Comparison of ENCODE assay signal across 2 cellular contexts in the genomic region with DNA sequence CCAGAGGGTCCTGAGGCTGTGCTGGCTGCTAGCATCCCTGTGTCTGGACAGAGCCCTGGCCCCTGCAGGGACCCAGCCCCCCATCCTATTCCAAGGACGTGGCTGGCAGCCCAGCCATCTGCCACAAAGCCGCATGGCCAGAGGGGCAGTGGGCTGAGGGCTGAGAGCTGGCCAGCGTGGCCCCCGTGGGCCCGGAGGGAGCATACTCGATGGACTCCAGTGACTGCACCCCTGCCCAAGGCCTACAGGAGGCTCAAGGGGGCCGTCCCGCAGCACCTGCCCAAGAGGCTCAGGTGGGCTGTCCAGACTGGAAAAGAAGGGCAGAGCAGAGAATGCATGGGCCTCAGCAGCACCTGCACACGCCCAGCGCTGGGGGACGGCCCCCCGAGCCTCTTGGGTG.
TF ChIP-seq lines count a peak whose summit lies in the region.

No MANE protein-coding gene starts in this region.

TF ChIP-seq in SK-N-SH, 30 proteins besides CTCF, POLR2A, EP300 and RAD21 (continued from another document):
- TF ChIP-seq IRF3 (IDR thresholded peaks at IDR 0.05; ENCODE audit: low read depth, low read length) (no peak), TEAD4 (IDR thresholded peaks at IDR 0.05; ENCODE audit: borderline replicate concordance, insufficient read depth) (no peak), GATA2 (CRISPR knock-in tag; IDR thresholded peaks at IDR 0.05) (no peak), RFX5 (IDR thresholded peaks at IDR 0.05; ENCODE audit: low read length) (no peak), MXI1 (IDR thresholded peaks at IDR 0.05; ENCODE audit: low read depth, low read length) (no peak)

TF ChIP-seq in SK-N-SH treated with all-trans-retinoic acid at 6 μM for 48 hours, 23 proteins besides CTCF, POLR2A, EP300 and RAD21 (continued from another document):
- no peak for TF ChIP-seq CREB5 (CRISPR knock-in tag; IDR thresholded peaks at IDR 0.05; ENCODE audit: low read depth)
- no peak for TF ChIP-seq PPARA (CRISPR knock-in tag; IDR thresholded peaks at IDR 0.05; ENCODE audit: borderline replicate concordance)
- TF ChIP-seq ZNF565 (CRISPR knock-in tag; conservative IDR thresholded peaks at IDR 0.05; ENCODE audit: low read depth): no peak
- TF ChIP-seq OSR1 (CRISPR knock-in tag; IDR thresholded peaks at IDR 0.05): no peak
- TF ChIP-seq RARB (CRISPR knock-in tag; IDR thresholded peaks at IDR 0.05): no peak
- TF ChIP-seq, protein P1, sequence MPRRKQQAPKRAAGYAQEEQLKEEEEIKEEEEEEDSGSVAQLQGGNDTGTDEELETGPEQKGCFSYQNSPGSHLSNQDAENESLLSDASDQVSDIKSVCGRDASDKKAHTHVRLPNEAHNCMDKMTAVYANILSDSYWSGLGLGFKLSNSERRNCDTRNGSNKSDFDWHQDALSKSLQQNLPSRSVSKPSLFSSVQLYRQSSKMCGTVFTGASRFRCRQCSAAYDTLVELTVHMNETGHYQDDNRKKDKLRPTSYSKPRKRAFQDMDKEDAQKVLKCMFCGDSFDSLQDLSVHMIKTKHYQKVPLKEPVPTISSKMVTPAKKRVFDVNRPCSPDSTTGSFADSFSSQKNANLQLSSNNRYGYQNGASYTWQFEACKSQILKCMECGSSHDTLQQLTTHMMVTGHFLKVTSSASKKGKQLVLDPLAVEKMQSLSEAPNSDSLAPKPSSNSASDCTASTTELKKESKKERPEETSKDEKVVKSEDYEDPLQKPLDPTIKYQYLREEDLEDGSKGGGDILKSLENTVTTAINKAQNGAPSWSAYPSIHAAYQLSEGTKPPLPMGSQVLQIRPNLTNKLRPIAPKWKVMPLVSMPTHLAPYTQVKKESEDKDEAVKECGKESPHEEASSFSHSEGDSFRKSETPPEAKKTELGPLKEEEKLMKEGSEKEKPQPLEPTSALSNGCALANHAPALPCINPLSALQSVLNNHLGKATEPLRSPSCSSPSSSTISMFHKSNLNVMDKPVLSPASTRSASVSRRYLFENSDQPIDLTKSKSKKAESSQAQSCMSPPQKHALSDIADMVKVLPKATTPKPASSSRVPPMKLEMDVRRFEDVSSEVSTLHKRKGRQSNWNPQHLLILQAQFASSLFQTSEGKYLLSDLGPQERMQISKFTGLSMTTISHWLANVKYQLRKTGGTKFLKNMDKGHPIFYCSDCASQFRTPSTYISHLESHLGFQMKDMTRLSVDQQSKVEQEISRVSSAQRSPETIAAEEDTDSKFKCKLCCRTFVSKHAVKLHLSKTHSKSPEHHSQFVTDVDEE (CRISPR knock-in tag; IDR thresholded peaks at IDR 0.05): no peak
- TF ChIP-seq BACH2 (CRISPR knock-in tag; IDR thresholded peaks at IDR 0.05; ENCODE audit: borderline replicate concordance): no peak
